Comparison of ENCODE assay signal across 1 cellular context in the genomic region with DNA sequence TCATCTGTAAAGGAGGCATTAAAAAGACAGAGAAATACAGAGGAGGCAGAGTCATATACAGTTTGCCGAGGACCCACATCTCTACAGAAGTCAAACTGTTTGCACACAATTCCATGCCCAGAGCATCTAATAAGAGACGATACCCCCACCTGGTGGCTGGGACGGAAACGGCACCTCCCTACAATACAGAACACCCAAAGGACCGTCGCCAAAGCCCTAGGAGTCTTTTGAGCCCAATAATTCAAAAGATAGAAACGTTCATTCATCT.
A peak's percentile ranks its signal among the peaks of the same experiment; 100 is the strongest.
TF ChIP-seq lines count a peak whose summit lies in the region.

No MANE protein-coding gene starts in this region.

TF ChIP-seq in K562, 482 proteins besides CTCF, POLR2A, EP300 and RAD21 (continues in another document):
- TF ChIP-seq KDM1A (IDR thresholded peaks at IDR 0.05): peak; percentile 12 to 65; a peak in 1 of 4 replicates
- TF ChIP-seq GATAD2B (IDR thresholded peaks at IDR 0.05; ENCODE audit: borderline replicate concordance): peak; percentile 72; the same call in 1 of the 2 replicates
- TF ChIP-seq ZNF184 (CRISPR knock-in tag; IDR thresholded peaks at IDR 0.05): no peak
- TF ChIP-seq, protein P1, sequence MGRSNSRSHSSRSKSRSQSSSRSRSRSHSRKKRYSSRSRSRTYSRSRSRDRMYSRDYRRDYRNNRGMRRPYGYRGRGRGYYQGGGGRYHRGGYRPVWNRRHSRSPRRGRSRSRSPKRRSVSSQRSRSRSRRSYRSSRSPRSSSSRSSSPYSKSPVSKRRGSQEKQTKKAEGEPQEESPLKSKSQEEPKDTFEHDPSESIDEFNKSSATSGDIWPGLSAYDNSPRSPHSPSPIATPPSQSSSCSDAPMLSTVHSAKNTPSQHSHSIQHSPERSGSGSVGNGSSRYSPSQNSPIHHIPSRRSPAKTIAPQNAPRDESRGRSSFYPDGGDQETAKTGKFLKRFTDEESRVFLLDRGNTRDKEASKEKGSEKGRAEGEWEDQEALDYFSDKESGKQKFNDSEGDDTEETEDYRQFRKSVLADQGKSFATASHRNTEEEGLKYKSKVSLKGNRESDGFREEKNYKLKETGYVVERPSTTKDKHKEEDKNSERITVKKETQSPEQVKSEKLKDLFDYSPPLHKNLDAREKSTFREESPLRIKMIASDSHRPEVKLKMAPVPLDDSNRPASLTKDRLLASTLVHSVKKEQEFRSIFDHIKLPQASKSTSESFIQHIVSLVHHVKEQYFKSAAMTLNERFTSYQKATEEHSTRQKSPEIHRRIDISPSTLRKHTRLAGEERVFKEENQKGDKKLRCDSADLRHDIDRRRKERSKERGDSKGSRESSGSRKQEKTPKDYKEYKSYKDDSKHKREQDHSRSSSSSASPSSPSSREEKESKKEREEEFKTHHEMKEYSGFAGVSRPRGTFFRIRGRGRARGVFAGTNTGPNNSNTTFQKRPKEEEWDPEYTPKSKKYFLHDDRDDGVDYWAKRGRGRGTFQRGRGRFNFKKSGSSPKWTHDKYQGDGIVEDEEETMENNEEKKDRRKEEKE (IDR thresholded peaks at IDR 0.05; ENCODE audit: borderline replicate concordance in 1 of 2, control insufficient read depth in 1 of 2, low read depth in 2 of 2, low read length in 1 of 2): no peak
- peak in 1 of 3 experiments; percentile 2 for TF ChIP-seq YY1 (IDR thresholded peaks at IDR 0.05; ENCODE audit: borderline replicate concordance in 1 of 3, control insufficient read depth in 1 of 3, extremely low read depth in 1 of 3, insufficient read depth in 3 of 3, insufficient read length in 1 of 3, insufficient replicate concordance in 2 of 3, low read depth in 1 of 3, low read length in 2 of 3)
- no peak for TF ChIP-seq L3MBTL2 (IDR thresholded peaks at IDR 0.05)
- peak; percentile 0 for TF ChIP-seq POLR2B (IDR thresholded peaks at IDR 0.05; ENCODE audit: low read depth, partially characterized antibody)
- TF ChIP-seq ZNF431 (CRISPR knock-in tag; IDR thresholded peaks at IDR 0.05): peak; percentile 15; the same call in 1 of the 2 replicates
- no peak for TF ChIP-seq POU5F1 (IDR thresholded peaks at IDR 0.05; ENCODE audit: borderline replicate concordance, low read depth, low read length, partially characterized antibody)
- peak; percentile 62; the same call in 1 of the 2 replicates for TF ChIP-seq DNMT1 (IDR thresholded peaks at IDR 0.05)
- TF ChIP-seq, protein P2, sequence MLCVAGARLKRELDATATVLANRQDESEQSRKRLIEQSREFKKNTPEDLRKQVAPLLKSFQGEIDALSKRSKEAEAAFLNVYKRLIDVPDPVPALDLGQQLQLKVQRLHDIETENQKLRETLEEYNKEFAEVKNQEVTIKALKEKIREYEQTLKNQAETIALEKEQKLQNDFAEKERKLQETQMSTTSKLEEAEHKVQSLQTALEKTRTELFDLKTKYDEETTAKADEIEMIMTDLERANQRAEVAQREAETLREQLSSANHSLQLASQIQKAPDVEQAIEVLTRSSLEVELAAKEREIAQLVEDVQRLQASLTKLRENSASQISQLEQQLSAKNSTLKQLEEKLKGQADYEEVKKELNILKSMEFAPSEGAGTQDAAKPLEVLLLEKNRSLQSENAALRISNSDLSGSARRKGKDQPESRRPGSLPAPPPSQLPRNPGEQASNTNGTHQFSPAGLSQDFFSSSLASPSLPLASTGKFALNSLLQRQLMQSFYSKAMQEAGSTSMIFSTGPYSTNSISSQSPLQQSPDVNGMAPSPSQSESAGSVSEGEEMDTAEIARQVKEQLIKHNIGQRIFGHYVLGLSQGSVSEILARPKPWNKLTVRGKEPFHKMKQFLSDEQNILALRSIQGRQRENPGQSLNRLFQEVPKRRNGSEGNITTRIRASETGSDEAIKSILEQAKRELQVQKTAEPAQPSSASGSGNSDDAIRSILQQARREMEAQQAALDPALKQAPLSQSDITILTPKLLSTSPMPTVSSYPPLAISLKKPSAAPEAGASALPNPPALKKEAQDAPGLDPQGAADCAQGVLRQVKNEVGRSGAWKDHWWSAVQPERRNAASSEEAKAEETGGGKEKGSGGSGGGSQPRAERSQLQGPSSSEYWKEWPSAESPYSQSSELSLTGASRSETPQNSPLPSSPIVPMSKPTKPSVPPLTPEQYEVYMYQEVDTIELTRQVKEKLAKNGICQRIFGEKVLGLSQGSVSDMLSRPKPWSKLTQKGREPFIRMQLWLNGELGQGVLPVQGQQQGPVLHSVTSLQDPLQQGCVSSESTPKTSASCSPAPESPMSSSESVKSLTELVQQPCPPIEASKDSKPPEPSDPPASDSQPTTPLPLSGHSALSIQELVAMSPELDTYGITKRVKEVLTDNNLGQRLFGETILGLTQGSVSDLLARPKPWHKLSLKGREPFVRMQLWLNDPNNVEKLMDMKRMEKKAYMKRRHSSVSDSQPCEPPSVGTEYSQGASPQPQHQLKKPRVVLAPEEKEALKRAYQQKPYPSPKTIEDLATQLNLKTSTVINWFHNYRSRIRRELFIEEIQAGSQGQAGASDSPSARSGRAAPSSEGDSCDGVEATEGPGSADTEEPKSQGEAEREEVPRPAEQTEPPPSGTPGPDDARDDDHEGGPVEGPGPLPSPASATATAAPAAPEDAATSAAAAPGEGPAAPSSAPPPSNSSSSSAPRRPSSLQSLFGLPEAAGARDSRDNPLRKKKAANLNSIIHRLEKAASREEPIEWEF (CRISPR knock-in tag; IDR thresholded peaks at IDR 0.05): 0 out of 2 replicates have a peak, but pooled peaks have one; percentile 63
- TF ChIP-seq HMGN3 (IDR thresholded peaks at IDR 0.05; ENCODE audit: borderline replicate concordance, extremely low read depth, insufficient read length, low read depth, low read length): no peak
- peak; percentile 89 for TF ChIP-seq CC2D1A (IDR thresholded peaks at IDR 0.05)
- TF ChIP-seq, protein P3, sequence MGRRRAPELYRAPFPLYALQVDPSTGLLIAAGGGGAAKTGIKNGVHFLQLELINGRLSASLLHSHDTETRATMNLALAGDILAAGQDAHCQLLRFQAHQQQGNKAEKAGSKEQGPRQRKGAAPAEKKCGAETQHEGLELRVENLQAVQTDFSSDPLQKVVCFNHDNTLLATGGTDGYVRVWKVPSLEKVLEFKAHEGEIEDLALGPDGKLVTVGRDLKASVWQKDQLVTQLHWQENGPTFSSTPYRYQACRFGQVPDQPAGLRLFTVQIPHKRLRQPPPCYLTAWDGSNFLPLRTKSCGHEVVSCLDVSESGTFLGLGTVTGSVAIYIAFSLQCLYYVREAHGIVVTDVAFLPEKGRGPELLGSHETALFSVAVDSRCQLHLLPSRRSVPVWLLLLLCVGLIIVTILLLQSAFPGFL (CRISPR knock-in tag; IDR thresholded peaks at IDR 0.05): peak; percentile 85; the same call in 1 of the 2 replicates
- 0 out of 2 replicates have a peak, but pooled peaks have one; percentile 4 for TF ChIP-seq ETV1 (tag; conservative IDR thresholded peaks at IDR 0.05; ENCODE audit: low read depth)
- 0 out of 2 replicates have a peak, but pooled peaks have one; percentile 34 for TF ChIP-seq TRIM28 (IDR thresholded peaks at IDR 0.05)
- peak; percentile 49; the same call in 1 of the 2 replicates for TF ChIP-seq LEF1 (IDR thresholded peaks at IDR 0.05)
- TF ChIP-seq, protein P4, sequence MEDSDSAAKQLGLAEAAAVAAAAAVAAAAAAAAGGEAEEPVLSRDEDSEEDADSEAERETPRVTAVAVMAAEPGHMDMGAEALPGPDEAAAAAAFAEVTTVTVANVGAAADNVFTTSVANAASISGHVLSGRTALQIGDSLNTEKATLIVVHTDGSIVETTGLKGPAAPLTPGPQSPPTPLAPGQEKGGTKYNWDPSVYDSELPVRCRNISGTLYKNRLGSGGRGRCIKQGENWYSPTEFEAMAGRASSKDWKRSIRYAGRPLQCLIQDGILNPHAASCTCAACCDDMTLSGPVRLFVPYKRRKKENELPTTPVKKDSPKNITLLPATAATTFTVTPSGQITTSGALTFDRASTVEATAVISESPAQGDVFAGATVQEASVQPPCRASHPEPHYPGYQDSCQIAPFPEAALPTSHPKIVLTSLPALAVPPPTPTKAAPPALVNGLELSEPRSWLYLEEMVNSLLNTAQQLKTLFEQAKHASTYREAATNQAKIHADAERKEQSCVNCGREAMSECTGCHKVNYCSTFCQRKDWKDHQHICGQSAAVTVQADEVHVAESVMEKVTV (CRISPR knock-in tag; IDR thresholded peaks at IDR 0.05): peak; percentile 98
- TF ChIP-seq BACH1 (tag; IDR thresholded peaks at IDR 0.05): peak; percentile 74; the same call in 1 of the 2 replicates
- TF ChIP-seq ZBTB1 (CRISPR knock-in tag; IDR thresholded peaks at IDR 0.05; ENCODE audit: borderline replicate concordance, low read depth): no peak
- TF ChIP-seq TCFL5 (CRISPR knock-in tag; conservative IDR thresholded peaks at IDR 0.05): no peak
- TF ChIP-seq ZNF354B (CRISPR knock-in tag; IDR thresholded peaks at IDR 0.05): no peak
- TF ChIP-seq FOXJ2 (tag; IDR thresholded peaks at IDR 0.05): no peak
- TF ChIP-seq SMC3 (conservative IDR thresholded peaks at IDR 0.05; ENCODE audit: insufficient read depth, low read depth, low read length): peak; percentile 96
- 0 out of 2 replicates have a peak, but pooled peaks have one; percentile 10 for TF ChIP-seq TAL1 (IDR thresholded peaks at IDR 0.05)
- TF ChIP-seq ZEB2 (IDR thresholded peaks at IDR 0.05): 0 out of 2 replicates have a peak, but pooled peaks have one; percentile 17
- TF ChIP-seq, protein P5, sequence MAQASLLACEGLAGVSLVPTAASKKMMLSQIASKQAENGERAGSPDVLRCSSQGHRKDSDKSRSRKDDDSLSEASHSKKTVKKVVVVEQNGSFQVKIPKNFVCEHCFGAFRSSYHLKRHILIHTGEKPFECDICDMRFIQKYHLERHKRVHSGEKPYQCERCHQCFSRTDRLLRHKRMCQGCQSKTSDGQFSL (CRISPR knock-in tag; IDR thresholded peaks at IDR 0.05): 0 out of 2 replicates have a peak, but pooled peaks have one; percentile 24
- TF ChIP-seq, protein P5 (tag; IDR thresholded peaks at IDR 0.05): no peak
- TF ChIP-seq STAT5B (CRISPR knock-in tag; IDR thresholded peaks at IDR 0.05): no peak
- TF ChIP-seq NBN (IDR thresholded peaks at IDR 0.05; ENCODE audit: low read depth): peak; percentile 89; the same call in 1 of the 2 replicates
- peak; percentile 91 for TF ChIP-seq ARID2 (IDR thresholded peaks at IDR 0.05)
- TF ChIP-seq ZNF444 (CRISPR knock-in tag; IDR thresholded peaks at IDR 0.05): peak; percentile 54; the same call in 1 of the 2 replicates
- peak; percentile 47; the same call in 1 of the 2 replicates for TF ChIP-seq DMBX1 (CRISPR knock-in tag; IDR thresholded peaks at IDR 0.05; ENCODE audit: borderline replicate concordance)
- TF ChIP-seq ZFX (CRISPR knock-in tag; IDR thresholded peaks at IDR 0.05): no peak
- TF ChIP-seq, protein P6, sequence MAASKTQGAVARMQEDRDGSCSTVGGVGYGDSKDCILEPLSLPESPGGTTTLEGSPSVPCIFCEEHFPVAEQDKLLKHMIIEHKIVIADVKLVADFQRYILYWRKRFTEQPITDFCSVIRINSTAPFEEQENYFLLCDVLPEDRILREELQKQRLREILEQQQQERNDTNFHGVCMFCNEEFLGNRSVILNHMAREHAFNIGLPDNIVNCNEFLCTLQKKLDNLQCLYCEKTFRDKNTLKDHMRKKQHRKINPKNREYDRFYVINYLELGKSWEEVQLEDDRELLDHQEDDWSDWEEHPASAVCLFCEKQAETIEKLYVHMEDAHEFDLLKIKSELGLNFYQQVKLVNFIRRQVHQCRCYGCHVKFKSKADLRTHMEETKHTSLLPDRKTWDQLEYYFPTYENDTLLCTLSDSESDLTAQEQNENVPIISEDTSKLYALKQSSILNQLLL (CRISPR knock-in tag; IDR thresholded peaks at IDR 0.05; ENCODE audit: borderline replicate concordance): no peak
- 0 out of 2 replicates have a peak, but pooled peaks have one; percentile 49 for TF ChIP-seq ZNF561 (CRISPR knock-in tag; conservative IDR thresholded peaks at IDR 0.05)
- 0 out of 2 replicates have a peak, but pooled peaks have one; percentile 74 for TF ChIP-seq ZKSCAN8 (CRISPR knock-in tag; IDR thresholded peaks at IDR 0.05)
- TF ChIP-seq ZNF551 (CRISPR knock-in tag; IDR thresholded peaks at IDR 0.05): no peak
- TF ChIP-seq ILF3 (IDR thresholded peaks at IDR 0.05; ENCODE audit: borderline replicate concordance): 0 out of 2 replicates have a peak, but pooled peaks have one; percentile 90
- peak; percentile 52; the same call in 1 of the 2 replicates for TF ChIP-seq STAG1 (CRISPR knock-in tag; IDR thresholded peaks at IDR 0.05; ENCODE audit: borderline replicate concordance)
- TF ChIP-seq, protein P7, sequence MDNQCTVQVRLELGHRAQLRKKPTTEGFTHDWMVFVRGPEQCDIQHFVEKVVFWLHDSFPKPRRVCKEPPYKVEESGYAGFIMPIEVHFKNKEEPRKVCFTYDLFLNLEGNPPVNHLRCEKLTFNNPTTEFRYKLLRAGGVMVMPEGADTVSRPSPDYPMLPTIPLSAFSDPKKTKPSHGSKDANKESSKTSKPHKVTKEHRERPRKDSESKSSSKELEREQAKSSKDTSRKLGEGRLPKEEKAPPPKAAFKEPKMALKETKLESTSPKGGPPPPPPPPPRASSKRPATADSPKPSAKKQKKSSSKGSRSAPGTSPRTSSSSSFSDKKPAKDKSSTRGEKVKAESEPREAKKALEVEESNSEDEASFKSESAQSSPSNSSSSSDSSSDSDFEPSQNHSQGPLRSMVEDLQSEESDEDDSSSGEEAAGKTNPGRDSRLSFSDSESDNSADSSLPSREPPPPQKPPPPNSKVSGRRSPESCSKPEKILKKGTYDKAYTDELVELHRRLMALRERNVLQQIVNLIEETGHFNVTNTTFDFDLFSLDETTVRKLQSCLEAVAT (IDR thresholded peaks at IDR 0.05): 0 out of 4 replicates have a peak, but pooled peaks of 1 of the 2 experiments have one; percentile 70
- TF ChIP-seq, protein P8, sequence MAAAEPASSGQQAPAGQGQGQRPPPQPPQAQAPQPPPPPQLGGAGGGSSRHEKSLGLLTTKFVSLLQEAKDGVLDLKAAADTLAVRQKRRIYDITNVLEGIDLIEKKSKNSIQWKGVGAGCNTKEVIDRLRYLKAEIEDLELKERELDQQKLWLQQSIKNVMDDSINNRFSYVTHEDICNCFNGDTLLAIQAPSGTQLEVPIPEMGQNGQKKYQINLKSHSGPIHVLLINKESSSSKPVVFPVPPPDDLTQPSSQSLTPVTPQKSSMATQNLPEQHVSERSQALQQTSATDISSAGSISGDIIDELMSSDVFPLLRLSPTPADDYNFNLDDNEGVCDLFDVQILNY (CRISPR knock-in tag; IDR thresholded peaks at IDR 0.05): 0 out of 2 replicates have a peak, but pooled peaks have one; percentile 19
- TF ChIP-seq NR2C1 (IDR thresholded peaks at IDR 0.05): 0 out of 2 replicates have a peak, but pooled peaks have one; percentile 26
- no peak for TF ChIP-seq NR2C1 (tag; IDR thresholded peaks at IDR 0.05)
- TF ChIP-seq, protein P9, sequence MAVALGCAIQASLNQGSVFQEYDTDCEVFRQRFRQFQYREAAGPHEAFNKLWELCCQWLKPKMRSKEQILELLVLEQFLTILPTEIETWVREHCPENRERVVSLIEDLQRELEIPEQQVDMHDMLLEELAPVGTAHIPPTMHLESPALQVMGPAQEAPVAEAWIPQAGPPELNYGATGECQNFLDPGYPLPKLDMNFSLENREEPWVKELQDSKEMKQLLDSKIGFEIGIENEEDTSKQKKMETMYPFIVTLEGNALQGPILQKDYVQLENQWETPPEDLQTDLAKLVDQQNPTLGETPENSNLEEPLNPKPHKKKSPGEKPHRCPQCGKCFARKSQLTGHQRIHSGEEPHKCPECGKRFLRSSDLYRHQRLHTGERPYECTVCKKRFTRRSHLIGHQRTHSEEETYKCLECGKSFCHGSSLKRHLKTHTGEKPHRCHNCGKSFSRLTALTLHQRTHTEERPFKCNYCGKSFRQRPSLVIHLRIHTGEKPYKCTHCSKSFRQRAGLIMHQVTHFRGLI (CRISPR knock-in tag; IDR thresholded peaks at IDR 0.05): 0 out of 2 replicates have a peak, but pooled peaks have one; percentile 11
- TF ChIP-seq KLF1 (tag; IDR thresholded peaks at IDR 0.05): no peak
- TF ChIP-seq HEY1 (CRISPR knock-in tag; IDR thresholded peaks at IDR 0.05; ENCODE audit: borderline replicate concordance): 0 out of 2 replicates have a peak, but pooled peaks have one; percentile 15
